ENCODE assay signal across 9 cellular contexts in genomic region chr13:98563071-98563470, GRCh38. TPM values are rescaled to one million over a fixed set of nuclear protein-coding genes. Genes with fewer than 3 reads are reported as not detected.
DNase-seq lines count a peak whose midpoint lies in the region; ATAC-seq and TF ChIP-seq lines count a peak whose summit lies in the region.
"Had no signal": no experiment of that assay in that cellular context is flagged by ENCODE, and none has a peak within 500 bp of the region (broad histone marks: within the 10 kb centered on the region; RNA-seq: fewer than 3 reads in every experiment).

No MANE protein-coding gene starts in this region.

- no peaks in the 10 kb centered on the region for H3K27me3 Mint-ChIP-seq in dendritic cell treated with granulocyte-macrophage colony-stimulating factor and Interleukin-4, amounts not matched to agents 40 ng/mL and 50 ng/mL, for 4 days
- H3K27me3 Mint-ChIP-seq in nephron progenitor cell (ENCODE audit: low read depth, poor library complexity) = no peaks in the 10 kb centered on the region

- BruUV-seq in PC-3 (replicated peaks; lab: Mats Ljungman, UMichigan) = no TSS peak

- H3F3A ChIP-seq in PC-3 (ENCODE audit: low read length, unreplicated experiment) = no peaks in the 10 kb centered on the region

- no peaks in the 10 kb centered on the region for H3K9me3 ChIP-seq in PC-3 (ENCODE audit: low read length)
- H3K9me3 ChIP-seq in thoracic aorta = no peaks in the 10 kb centered on the region

- H3K4me1 Mint-ChIP-seq in dendritic cell treated with granulocyte-macrophage colony-stimulating factor and Interleukin-4, amounts not matched to agents 40 ng/mL and 50 ng/mL, for 4 days (ENCODE audit: low read depth) = peaks cover 81% of the 10 kb centered on the region
- H3K4me1 Mint-ChIP-seq in nephron progenitor cell = peaks cover 81% of the 10 kb centered on the region

- H2AFZ ChIP-seq in PC-3 (ENCODE audit: low read length) = no peak overlapping the region

- H3K4me1 ChIP-seq in PC-3 (ENCODE audit: insufficient read depth, low read length) (0 out of 2 replicates have a peak, but pooled peaks cover 5% of the 10 kb centered on the region), thoracic aorta (ENCODE audit: control insufficient read depth in 1 of 2, low read depth in 2 of 2) (peaks cover 31% of the 10 kb centered on the region in 2 donors)

- TF ChIP-seq CTCF in PC-3 (conservative IDR thresholded peaks at IDR 0.05; ENCODE audit: low read depth, low read length) (no peak), thoracic aorta (IDR thresholded peaks at IDR 0.05) (no peak), nephron progenitor cell (IDR thresholded peaks at IDR 0.05) (no peak)

- H3K27ac ChIP-seq in PC-3 (ENCODE audit: low read length) (no peak overlapping the region), thoracic aorta (no peak overlapping the region)

- peak overlapping the region; percentile 13 for H3K4me3 Mint-ChIP-seq in dendritic cell treated with granulocyte-macrophage colony-stimulating factor and Interleukin-4, amounts not matched to agents 40 ng/mL and 50 ng/mL, for 4 days
- no peak overlapping the region for H3K4me3 Mint-ChIP-seq in nephron progenitor cell

- no peak for ATAC-seq in PC-3
- no peak for ATAC-seq in thoracic aorta (ENCODE audit: insufficient number of reproducible peaks, low FRiP score, low read depth)

- H3K27ac Mint-ChIP-seq in dendritic cell treated with granulocyte-macrophage colony-stimulating factor and Interleukin-4, amounts not matched to agents 40 ng/mL and 50 ng/mL, for 4 days = peak overlapping the region; percentile 25
- no peak overlapping the region for H3K27ac Mint-ChIP-seq in nephron progenitor cell

- H3K9me3 Mint-ChIP-seq in dendritic cell treated with granulocyte-macrophage colony-stimulating factor and Interleukin-4, amounts not matched to agents 40 ng/mL and 50 ng/mL, for 4 days = no peaks in the 10 kb centered on the region
- peaks cover 7% of the 10 kb centered on the region for H3K9me3 Mint-ChIP-seq in nephron progenitor cell

- POLR2A ChIA-PET in PC-3 (lab: Charles Lee; ENCODE audit: unreplicated experiment) = no interaction called here

- intact Hi-C loops in PC-3 (cut with micrococcal nuclease) = no loop called here
- intact Hi-C loops in dendritic cell treated with granulocyte-macrophage colony-stimulating factor and Interleukin-4, amounts not matched to agents 40 ng/mL and 50 ng/mL, for 4 days (cut with micrococcal nuclease) = no loop called here

- peak; percentile 47 for DNase-seq in activated T-cell treated with anti-CD3 and anti-CD28 coated beads, Interleukin-2, amount 50 U/mL, for 1 hour
- DNase-seq in activated T-cell treated with anti-CD3 and anti-CD28 coated beads for 4 hours = no peak
- peak; percentile 46 for DNase-seq in PC-3
- no peak for DNase-seq in thoracic aorta (ENCODE audit: low spot score)
- no peak for DNase-seq in stimulated activated CD4-positive, alpha-beta T cell treated with anti-CD3 and anti-CD28 coated beads, Interleukin-2, amount 100 ng/mL, for 24 hours
- no peak for DNase-seq in nephron progenitor cell
- no peak for DNase-seq in cerebellar nuclear complex (lab: John Stamatoyannopoulos, UW)
- DNase-seq: SW 1271 had no signal

- H3K4me3 ChIP-seq in PC-3 (ENCODE audit: low read length) (no peak overlapping the region), thoracic aorta (peak overlapping the region; percentile 13)

- CTCF ChIA-PET in PC-3 (lab: Charles Lee) = no interaction called here

- peaks cover 98% of the 10 kb centered on the region for H3K79me2 ChIP-seq in PC-3 (ENCODE audit: low read length)

- peaks cover 33% of the 10 kb centered on the region for H3K36me3 Mint-ChIP-seq in dendritic cell treated with granulocyte-macrophage colony-stimulating factor and Interleukin-4, amounts not matched to agents 40 ng/mL and 50 ng/mL, for 4 days (ENCODE audit: low read depth)
- peaks cover 55% of the 10 kb centered on the region for H3K36me3 Mint-ChIP-seq in nephron progenitor cell (ENCODE audit: low read depth)

- peaks cover 46% of the 10 kb centered on the region for H4K20me1 ChIP-seq in PC-3 (ENCODE audit: low read length)

- H3K27me3 ChIP-seq in PC-3 (ENCODE audit: low read length) (no peaks in the 10 kb centered on the region), thoracic aorta (replicated peaks; ENCODE audit: insufficient read depth) (no peaks in the 10 kb centered on the region)

- H3K36me3 ChIP-seq in PC-3 (ENCODE audit: low read depth, low read length) (no peaks in the 10 kb centered on the region), thoracic aorta (no peaks in the 10 kb centered on the region)

- H3K9ac ChIP-seq in PC-3 (ENCODE audit: low read length) = no peak overlapping the region

- no peaks in the 10 kb centered on the region for H3K9me2 ChIP-seq in PC-3 (replicated peaks; ENCODE audit: low read length)

- H3K4me2 ChIP-seq in PC-3 (ENCODE audit: low read length) = peak overlapping the region; percentile 28; the same call in 1 of the 2 replicates

RNA-seq across cellular contexts. Expression of gene STK24, which starts 13.8 kb away (rescaled TPM):
- total RNA-seq in PC-3 (2014; rRNA removed) = 52.4 and 57.0 TPM in 2 replicates
- total RNA-seq in thoracic aorta = 10 to 100 TPM; 50.8 to 80.3 TPM

Comparison
In these comparisons a context has a peak if more than half of its experiments do, and no peak if none do; other contexts are left out.
1. DNase-seq: peak in activated T-cell treated with anti-CD3 and anti-CD28 coated beads, Interleukin-2, amount 50 U/mL, for 1 hour (single experiment) and PC-3 (single experiment); none in activated T-cell treated with anti-CD3 and anti-CD28 coated beads for 4 hours (single experiment), thoracic aorta (single experiment), stimulated activated CD4-positive, alpha-beta T cell treated with anti-CD3 and anti-CD28 coated beads, Interleukin-2, amount 100 ng/mL, for 24 hours (0 of 2), nephron progenitor cell (single experiment) and cerebellar nuclear complex (0 of 2).